ENCODE assay signal across 30 cellular contexts in the genomic region with DNA sequence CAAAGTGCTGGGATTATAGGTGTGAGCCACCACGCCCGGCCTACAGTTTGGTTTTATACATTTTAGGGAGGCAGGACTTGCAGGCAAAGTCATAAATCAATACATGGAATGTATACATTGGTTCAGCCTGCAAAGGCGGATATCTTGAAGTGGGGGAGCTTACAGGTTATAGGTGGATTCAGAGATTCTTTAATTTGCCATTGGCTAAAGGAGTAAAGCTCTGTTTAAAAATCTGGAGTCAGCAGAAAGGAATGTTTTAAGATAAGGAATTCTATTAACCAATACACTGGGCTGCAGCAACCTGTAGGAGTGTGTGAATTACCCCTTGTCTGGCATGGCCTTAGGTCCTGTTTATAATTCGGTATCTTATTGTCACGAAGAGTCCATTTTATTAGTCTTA. TPM values are rescaled to one million over a fixed set of nuclear protein-coding genes. Genes with fewer than 3 reads are reported as not detected.
DNase-seq lines count a peak whose midpoint lies in the region; ATAC-seq, FAIRE-seq and TF ChIP-seq lines count a peak whose summit lies in the region.
"Had no signal": no experiment of that assay in that cellular context is flagged by ENCODE, and none has a peak within 500 bp of the region (broad histone marks: within the 10 kb centered on the region; RNA-seq: fewer than 3 reads in every experiment).

No MANE protein-coding gene starts in this region.

- H3K27me3 ChIP-seq in bronchial epithelial cell (ENCODE audit: control insufficient read depth, insufficient read depth, low read length) (no peaks in the 10 kb centered on the region), pancreas (no peaks in the 10 kb centered on the region)
- H3K27me3 ChIP-seq: BLaER1, neutrophil, thyroid gland had no signal

- TF ChIP-seq CTCF in bronchial epithelial cell (IDR thresholded peaks at IDR 0.05; ENCODE audit: insufficient read depth, low read length, severe bottlenecking) = no peak
- no peak for TF ChIP-seq CTCF in pancreas (IDR thresholded peaks at IDR 0.05)

- WGBS in pancreas, 2 donors = 68 to 75% methylated on average over 5 of the region's 5 CpGs

- no peaks in the 10 kb centered on the region for H3K9me3 ChIP-seq in pancreas
- H3K9me3 ChIP-seq: BLaER1, HAP-1, neutrophil, psoas muscle, thyroid gland had no signal

- no peak overlapping the region for H3K27ac ChIP-seq in pancreas
- H3K27ac ChIP-seq: BLaER1, KMS-11, neutrophil, psoas muscle, thyroid gland, VCaP had no signal

- ATAC-seq in pancreas (peak in 3 of 4 donors; percentile 42 to 63 (median 58)), GM18868 (IDR thresholded peaks at IDR 0.05; ENCODE audit: unreplicated experiment) (no peak)
- ATAC-seq: effector memory CD8-positive, alpha-beta T cell; psoas muscle had no signal

- DNase-seq in EH (ENCODE audit: low read depth) (peak; percentile 37), M059J (ENCODE audit: low read depth) (peak; percentile 83), bronchial epithelial cell (ENCODE audit: low read depth) (peak; percentile 62), pancreas (no peak), LoVo (ENCODE audit: low spot score) (no peak), AG08396 (ENCODE audit: low spot score) (no peak)
- DNase-seq: activated CD4-positive, alpha-beta T cell treated with anti-CD3 and anti-CD28 coated beads for 48 hours; activated gamma-delta T cell; activated T-cell treated with anti-CD3 and anti-CD28 coated beads, Interleukin-2, amount 50 U/mL, for 1 hour; effector memory CD8-positive, alpha-beta T cell; foreskin melanocyte; hypothalamus; immature natural killer cell; NCI-H1436; OCI-M1; psoas muscle; SHP77; T-helper 9 cell had no signal

- no peaks in the 10 kb centered on the region for H3K36me3 ChIP-seq in bronchial epithelial cell (ENCODE audit: control insufficient read depth, insufficient read depth, low read length)
- H3K36me3 ChIP-seq in pancreas = no peaks in the 10 kb centered on the region
- H3K36me3 ChIP-seq: BLaER1, HAP-1, neutrophil, thyroid gland had no signal

- H3K4me3 ChIP-seq in bronchial epithelial cell (ENCODE audit: low read depth, low read length) (no peak overlapping the region), pancreas (no peak overlapping the region)
- H3K4me3 ChIP-seq: BLaER1, HAP-1, psoas muscle, thyroid gland had no signal

- no peaks in the 10 kb centered on the region for H3K4me1 ChIP-seq in pancreas

- no peak for FAIRE-seq in bronchial epithelial cell (lab: Jason Lieb, UNC)
- no peak for FAIRE-seq in pancreas (lab: Jason Lieb, UNC)
- FAIRE-seq: HTR-8/SVneo had no signal

- intact Hi-C loops in pancreas (cut with DNase I) = no loop called here

RNA-seq across cellular contexts. Expression of gene OPTC, which starts 57.6 kb away (rescaled TPM):
- not detected in 2 replicates for total RNA-seq in M059J (2014; rRNA removed; shearing (Covaris generic))
- not detected in 2 replicates for total RNA-seq in bronchial epithelial cell
- not detected for total RNA-seq in pancreas
- polyA plus RNA-seq in pancreas = not detected
- total RNA-seq: activated CD8-positive, alpha-beta memory T cell treated with anti-CD3 and anti-CD28 coated beads for 36 hours; NCI-H460; psoas muscle; skeletal muscle tissue; thyroid gland had no signal
- polyA plus RNA-seq: esophagus, immature natural killer cell, psoas muscle had no signal

Comparison
In these comparisons a context has a peak if more than half of its experiments do, and no peak if none do; other contexts are left out.
1. DNase-seq: peak in EH (single experiment), M059J (single experiment) and bronchial epithelial cell (single experiment); none in pancreas (0 of 6), LoVo (single experiment) and AG08396 (single experiment).